Comparison of ENCODE assay signal across 10 cellular contexts in the genomic region with DNA sequence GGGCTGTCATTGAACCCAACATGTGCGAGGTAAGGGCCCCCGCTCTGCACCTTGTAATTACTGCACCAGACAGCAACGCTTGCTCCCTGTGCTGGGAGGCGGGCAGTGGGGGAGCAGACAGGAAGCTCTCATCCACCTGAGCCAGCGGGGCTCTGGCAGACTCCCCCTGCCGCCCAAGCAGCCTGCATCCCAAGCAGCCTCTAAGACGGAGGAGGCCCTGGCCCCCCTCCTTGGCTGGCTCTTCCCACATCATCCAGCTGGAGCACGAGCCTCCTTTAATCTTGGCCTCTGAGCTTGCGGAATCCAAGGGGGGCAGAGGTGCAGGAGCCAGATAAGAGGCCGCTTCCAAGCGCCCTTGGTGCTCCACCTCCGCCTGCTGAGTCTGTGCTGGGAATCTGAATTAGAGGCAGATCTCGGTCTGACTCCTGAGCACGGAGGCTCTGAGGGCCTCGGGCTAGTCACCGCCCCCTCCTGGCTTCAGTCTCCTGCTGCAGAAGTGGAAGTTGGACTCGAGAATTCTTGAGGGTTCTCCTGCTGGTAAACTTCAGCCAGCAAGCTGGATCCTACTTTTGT. TPM values are rescaled to one million over a fixed set of nuclear protein-coding genes. Genes with fewer than 3 reads are reported as not detected.
A peak's percentile ranks its signal among the peaks of the same experiment; 100 is the strongest.
DNase-seq lines count a peak whose midpoint lies in the region; ATAC-seq and TF ChIP-seq lines count a peak whose summit lies in the region.
"Had no signal": no experiment of that assay in that cellular context is flagged by ENCODE, and none has a peak within 500 bp of the region (broad histone marks: within the 10 kb centered on the region; RNA-seq: fewer than 3 reads in every experiment).

No MANE protein-coding gene starts in this region.

- TF ChIP-seq CTCF in ovary (IDR thresholded peaks at IDR 0.05): no peak

- no peak overlapping the region for H3K27ac ChIP-seq in ovary
- H3K27ac ChIP-seq: parathyroid adenoma had no signal

- H3K27me3 Mint-ChIP-seq in activated CD4-positive, alpha-beta memory T cell treated with anti-CD3 and anti-CD28 coated beads, Interleukin-2, amount 10 ng/mL, durations not matched to agents 7 days and 5 days: peaks cover 11% of the 10 kb centered on the region
- H3K27me3 Mint-ChIP-seq in activated naive CD8-positive, alpha-beta T cell treated with anti-CD3 and anti-CD28 coated beads for 36 hours: no peaks in the 10 kb centered on the region
- H3K27me3 Mint-ChIP-seq in activated CD8-positive, alpha-beta memory T cell treated with anti-CD3 and anti-CD28 coated beads, Interleukin-2, amount 10 ng/mL, durations not matched to agents 7 days and 5 days: peaks cover 8% of the 10 kb centered on the region

- POLR2A ChIA-PET in activated CD4-positive, alpha-beta memory T cell treated with anti-CD3 and anti-CD28 coated beads, Interleukin-2, amount 10 ng/mL, durations not matched to agents 7 days and 5 days (lab: Charles Lee): interaction anchor here (0.7 to 2.5 kb wide), 5 partner anchors 9 to 58 kb away, joined by 3 to 13 read pairs (median 4); partner anchors contain the start of gene ELMO2

- no peak for TF ChIP-seq POLR2A in ovary (IDR thresholded peaks at IDR 0.05)

- H3K4me3 Mint-ChIP-seq in activated CD4-positive, alpha-beta memory T cell treated with anti-CD3 and anti-CD28 coated beads, Interleukin-2, amount 10 ng/mL, durations not matched to agents 7 days and 5 days: no peak overlapping the region
- no peak overlapping the region for H3K4me3 Mint-ChIP-seq in activated naive CD8-positive, alpha-beta T cell treated with anti-CD3 and anti-CD28 coated beads for 36 hours
- no peak overlapping the region for H3K4me3 Mint-ChIP-seq in activated CD8-positive, alpha-beta memory T cell treated with anti-CD3 and anti-CD28 coated beads, Interleukin-2, amount 10 ng/mL, durations not matched to agents 7 days and 5 days

- TF ChIP-seq EP300 in ovary (IDR thresholded peaks at IDR 0.05): no peak

- no peak overlapping the region for H3K27ac Mint-ChIP-seq in activated CD4-positive, alpha-beta memory T cell treated with anti-CD3 and anti-CD28 coated beads, Interleukin-2, amount 10 ng/mL, durations not matched to agents 7 days and 5 days
- H3K27ac Mint-ChIP-seq in activated naive CD8-positive, alpha-beta T cell treated with anti-CD3 and anti-CD28 coated beads for 36 hours: no peak overlapping the region
- H3K27ac Mint-ChIP-seq in activated CD8-positive, alpha-beta memory T cell treated with anti-CD3 and anti-CD28 coated beads, Interleukin-2, amount 10 ng/mL, durations not matched to agents 7 days and 5 days: no peak overlapping the region

- no peaks in the 10 kb centered on the region for H3K9me3 Mint-ChIP-seq in activated CD4-positive, alpha-beta memory T cell treated with anti-CD3 and anti-CD28 coated beads, Interleukin-2, amount 10 ng/mL, durations not matched to agents 7 days and 5 days
- no peaks in the 10 kb centered on the region for H3K9me3 Mint-ChIP-seq in activated naive CD8-positive, alpha-beta T cell treated with anti-CD3 and anti-CD28 coated beads for 36 hours
- no peaks in the 10 kb centered on the region for H3K9me3 Mint-ChIP-seq in activated CD8-positive, alpha-beta memory T cell treated with anti-CD3 and anti-CD28 coated beads, Interleukin-2, amount 10 ng/mL, durations not matched to agents 7 days and 5 days (ENCODE audit: low read depth)

- H3K36me3 Mint-ChIP-seq in activated CD4-positive, alpha-beta memory T cell treated with anti-CD3 and anti-CD28 coated beads, Interleukin-2, amount 10 ng/mL, durations not matched to agents 7 days and 5 days (ENCODE audit: low read depth): peaks cover 17% of the 10 kb centered on the region
- H3K36me3 Mint-ChIP-seq in activated naive CD8-positive, alpha-beta T cell treated with anti-CD3 and anti-CD28 coated beads for 36 hours: peaks cover 5% of the 10 kb centered on the region
- peaks cover 1% of the 10 kb centered on the region for H3K36me3 Mint-ChIP-seq in activated CD8-positive, alpha-beta memory T cell treated with anti-CD3 and anti-CD28 coated beads, Interleukin-2, amount 10 ng/mL, durations not matched to agents 7 days and 5 days

- H3K4me3 ChIP-seq in H7 (ENCODE audit: insufficient read depth, low read depth, low read length) (peak overlapping the region; percentile 16; the same call in 1 of the 2 replicates), ovary (no peak overlapping the region)

- 11 to 37% (median 28%) methylated on average over 17 of the region's 17 CpGs for WGBS in ovary, 3 donors

- H3K36me3 ChIP-seq in H7 (replicated peaks; ENCODE audit: control insufficient read depth, insufficient read depth, low read length) (peaks cover 3% of the 10 kb centered on the region), ovary (no peaks in the 10 kb centered on the region)

- ATAC-seq in activated CD8-positive, alpha-beta memory T cell treated with anti-CD3 and anti-CD28 coated beads, Interleukin-2, amount 10 ng/mL, durations not matched to agents 7 days and 5 days: no peak
- no peak for ATAC-seq in HG03135 (IDR thresholded peaks at IDR 0.05; ENCODE audit: unreplicated experiment)

- intact Hi-C loops in ovary (cut with DNase I): loop anchor here in 2 of 4 donors (5.0 kb wide), 2 partner anchors 211 to 216 kb away; no protein-coding TSS in a partner anchor

- CTCF ChIA-PET in activated CD4-positive, alpha-beta memory T cell treated with anti-CD3 and anti-CD28 coated beads, Interleukin-2, amount 10 ng/mL, durations not matched to agents 7 days and 5 days (lab: Charles Lee): interaction anchor here (0.7 to 2.6 kb wide), 22 partner anchors 8 to 379 kb away, joined by 3 to 36 read pairs (median 5); partner anchors contain the start of gene ELMO2
- CTCF ChIA-PET in activated CD8-positive, alpha-beta memory T cell treated with anti-CD3 and anti-CD28 coated beads, Interleukin-2, amount 10 ng/mL, durations not matched to agents 7 days and 5 days (lab: Charles Lee): interaction anchor here (0.8 to 2.6 kb wide), 28 partner anchors 10 to 335 kb away, joined by 3 to 36 read pairs (median 5); partner anchors contain the start of genes ELMO2 and OCSTAMP

- peaks cover 7% of the 10 kb centered on the region; the same call in 1 of the 2 replicates for H3K27me3 ChIP-seq in H7 (ENCODE audit: control insufficient read depth, insufficient read depth, low read length)
- H3K27me3 ChIP-seq in ovary: no peaks in the 10 kb centered on the region

- H3K9me3 ChIP-seq in ovary: no peaks in the 10 kb centered on the region

- peak; percentile 87 for DNase-seq in H7
- peak; percentile 35 for DNase-seq in NCI-H526 treated with DMSO at 0.1 percent for 48 hours (lab: John Stamatoyannopoulos, UW)
- DNase-seq in fibroblast of the conjunctiva (ENCODE audit: low read depth): peak; percentile 13
- DNase-seq in ovary: peak in 4 of 5 donors; percentile 46 to 69 (median 52)
- no peak for DNase-seq in activated CD4-positive, alpha-beta memory T cell treated with anti-CD3 and anti-CD28 coated beads, Interleukin-2, amount 10 ng/mL, durations not matched to agents 7 days and 5 days
- no peak for DNase-seq in activated naive CD8-positive, alpha-beta T cell treated with anti-CD3 and anti-CD28 coated beads for 36 hours
- DNase-seq in activated CD8-positive, alpha-beta memory T cell treated with anti-CD3 and anti-CD28 coated beads, Interleukin-2, amount 10 ng/mL, durations not matched to agents 7 days and 5 days: no peak

- H3K4me1 ChIP-seq in ovary (ENCODE audit: insufficient read depth): peaks cover 1% of the 10 kb centered on the region

- H3K4me1 Mint-ChIP-seq in activated CD4-positive, alpha-beta memory T cell treated with anti-CD3 and anti-CD28 coated beads, Interleukin-2, amount 10 ng/mL, durations not matched to agents 7 days and 5 days: peaks cover 26% of the 10 kb centered on the region
- peaks cover 20% of the 10 kb centered on the region for H3K4me1 Mint-ChIP-seq in activated naive CD8-positive, alpha-beta T cell treated with anti-CD3 and anti-CD28 coated beads for 36 hours
- peaks cover 14% of the 10 kb centered on the region for H3K4me1 Mint-ChIP-seq in activated CD8-positive, alpha-beta memory T cell treated with anti-CD3 and anti-CD28 coated beads, Interleukin-2, amount 10 ng/mL, durations not matched to agents 7 days and 5 days

RNA-seq across cellular contexts. Expression of gene CDH22, which starts 40.0 kb away (rescaled TPM):
- 0.03 TPM in 1 of 2 replicates, not detected in the other for total RNA-seq in H7 (2014; rRNA removed; shearing (Covaris generic))
- 1 to 10 TPM in 3 of 7 donors, under 1 TPM in 4; 0.18 to 1.5 (median 0.92) TPM for total RNA-seq in ovary
- polyA plus RNA-seq in ovary: under 1 TPM; 0.10 to 0.11 TPM
- not detected for total RNA-seq in activated CD4-positive, alpha-beta memory T cell treated with anti-CD3 and anti-CD28 coated beads, Interleukin-2, amount 10 ng/mL, durations not matched to agents 7 days and 5 days
- under 1 TPM in 1 of 2 experiments, not detected in 1; 0.12 TPM for total RNA-seq in activated naive CD8-positive, alpha-beta T cell treated with anti-CD3 and anti-CD28 coated beads for 36 hours
- total RNA-seq in activated CD8-positive, alpha-beta memory T cell treated with anti-CD3 and anti-CD28 coated beads, Interleukin-2, amount 10 ng/mL, durations not matched to agents 7 days and 5 days: not detected
- total RNA-seq: chondrocyte had no signal

RNA-seq across cellular contexts. Expression of gene ELMO2, which starts 58.1 kb away (rescaled TPM):
- total RNA-seq in H7 (2014; rRNA removed; shearing (Covaris generic)): 34.2 and 36.8 TPM in 2 replicates
- 10 to 100 TPM; 20.1 to 51.7 (median 41.0) TPM for total RNA-seq in ovary
- polyA plus RNA-seq in ovary: 10 to 100 TPM; 19.1 to 57.6 TPM
- total RNA-seq in activated CD4-positive, alpha-beta memory T cell treated with anti-CD3 and anti-CD28 coated beads, Interleukin-2, amount 10 ng/mL, durations not matched to agents 7 days and 5 days: 10 to 100 TPM; 85.6 to 97.6 TPM
- 10 to 100 TPM; 33.3 to 36.0 TPM for total RNA-seq in activated naive CD8-positive, alpha-beta T cell treated with anti-CD3 and anti-CD28 coated beads for 36 hours
- 10 to 100 TPM; 80.3 to 85.5 TPM for total RNA-seq in activated CD8-positive, alpha-beta memory T cell treated with anti-CD3 and anti-CD28 coated beads, Interleukin-2, amount 10 ng/mL, durations not matched to agents 7 days and 5 days

Comparison
In these comparisons a context has a peak if more than half of its experiments do, and no peak if none do; other contexts are left out.
1. DNase-seq: peak in H7 (single experiment), NCI-H526 treated with DMSO at 0.1 percent for 48 hours (single experiment), fibroblast of the conjunctiva (single experiment) and ovary (4 of 5); none in activated CD4-positive, alpha-beta memory T cell treated with anti-CD3 and anti-CD28 coated beads, Interleukin-2, amount 10 ng/mL, durations not matched to agents 7 days and 5 days (single experiment), activated naive CD8-positive, alpha-beta T cell treated with anti-CD3 and anti-CD28 coated beads for 36 hours (single experiment) and activated CD8-positive, alpha-beta memory T cell treated with anti-CD3 and anti-CD28 coated beads, Interleukin-2, amount 10 ng/mL, durations not matched to agents 7 days and 5 days (single experiment).